ENCODE assay signal across 8 cellular contexts in the genomic region with DNA sequence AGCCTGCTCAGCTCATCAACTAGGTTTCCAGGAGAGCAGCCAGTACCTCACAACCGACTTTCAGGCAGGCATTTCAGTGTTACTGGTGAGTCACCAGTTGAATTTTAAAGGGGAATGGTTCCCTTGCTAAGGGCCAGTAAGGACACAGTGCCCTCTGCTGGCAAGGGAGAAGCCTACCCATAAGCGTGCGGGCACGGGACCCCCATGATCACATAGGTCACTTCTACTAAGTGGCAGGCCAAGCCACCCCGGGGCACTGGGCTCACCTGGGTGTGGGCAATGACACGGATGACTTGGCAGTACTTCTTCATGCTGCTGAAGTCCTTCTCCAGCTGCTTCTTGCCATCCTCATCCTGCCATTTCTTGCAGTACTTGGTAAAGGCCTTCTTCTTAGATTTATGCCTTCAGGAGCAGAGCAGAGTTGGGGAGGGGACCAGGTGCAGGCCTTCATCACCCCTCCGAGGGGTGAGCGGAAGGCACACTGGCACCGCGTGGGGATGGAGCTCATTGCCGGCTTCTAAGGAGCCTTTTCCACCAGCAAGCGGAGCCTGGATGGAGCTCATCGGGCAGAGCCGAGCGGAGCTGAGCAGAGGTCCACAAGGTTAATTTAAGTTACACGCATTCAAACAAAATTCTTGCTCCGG. TPM values are rescaled to one million over a fixed set of nuclear protein-coding genes. Genes with fewer than 3 reads are reported as not detected.
A peak's percentile ranks its signal among the peaks of the same experiment; 100 is the strongest.
DNase-seq lines count a peak whose midpoint lies in the region; ATAC-seq and TF ChIP-seq lines count a peak whose summit lies in the region.

No MANE protein-coding gene starts in this region.

- DNase-seq in D341Med (ENCODE audit: low spot score) (peak; percentile 71), glutamatergic neuron (peak; percentile 78), trophoblast cell (peak; percentile 87 to 92), transverse colon (peak; percentile 79)

- H3K27ac ChIP-seq in KMS-11 (peak overlapping the region; percentile 93; the same call in 1 of the 2 replicates), trophoblast cell (ENCODE audit: low read depth, low read length) (no peak overlapping the region), transverse colon (peak overlapping the region; percentile 96 to 99 (median 98))

- H3K4me2 ChIP-seq in KMS-11 (peak overlapping the region; percentile 76), trophoblast cell (ENCODE audit: low read length) (peak overlapping the region; percentile 90)

- no peak overlapping the region for H2BK5ac ChIP-seq in trophoblast cell (ENCODE audit: low read depth, low read length, poor library complexity)

- ATAC-seq in SK-N-SH treated with all-trans-retinoic acid at 6 μM for 48 hours, result peak; percentile 57
- ATAC-seq in HG02938 (IDR thresholded peaks at IDR 0.05; ENCODE audit: unreplicated experiment), result no peak

- H2BK12ac ChIP-seq in trophoblast cell (ENCODE audit: low read length), result no peak overlapping the region

- no peaks in the 10 kb centered on the region for H3K27me3 Mint-ChIP-seq in activated naive CD4-positive, alpha-beta T cell treated with anti-CD3 and anti-CD28 coated beads, Interleukin-2, amount 50 U/mL, for 24 hours
- H3K27me3 Mint-ChIP-seq in glutamatergic neuron (ENCODE audit: unreplicated experiment), result peaks cover 6% of the 10 kb centered on the region

- H3K27ac Mint-ChIP-seq in activated naive CD4-positive, alpha-beta T cell treated with anti-CD3 and anti-CD28 coated beads, Interleukin-2, amount 50 U/mL, for 24 hours, result peak overlapping the region; percentile 100
- H3K27ac Mint-ChIP-seq in glutamatergic neuron (ENCODE audit: unreplicated experiment), result no peak overlapping the region

- peaks cover 41% of the 10 kb centered on the region for H3K4me1 Mint-ChIP-seq in activated naive CD4-positive, alpha-beta T cell treated with anti-CD3 and anti-CD28 coated beads, Interleukin-2, amount 50 U/mL, for 24 hours
- peaks cover 17% of the 10 kb centered on the region for H3K4me1 Mint-ChIP-seq in glutamatergic neuron (ENCODE audit: low read depth, unreplicated experiment)

- no peak overlapping the region for H3K4ac ChIP-seq in trophoblast cell (ENCODE audit: low read depth, low read length)

- no peak overlapping the region for H2BK120ac ChIP-seq in trophoblast cell (ENCODE audit: insufficient read depth, low read length, poor library complexity)

- H3K36me3 ChIP-seq in KMS-11 (ENCODE audit: insufficient read depth), result peaks cover 43% of the 10 kb centered on the region; the same call in 1 of the 2 replicates
- peaks cover 59 to 66% of the 10 kb centered on the region in 2 experiments for H3K36me3 ChIP-seq in trophoblast cell (ENCODE audit: control insufficient read depth in 1 of 2, insufficient read depth in 2 of 2, low read length in 2 of 2)
- H3K36me3 ChIP-seq in transverse colon, result peaks cover 0 to 57% (median 34%) of the 10 kb centered on the region in 4 donors

- no peak overlapping the region for H4K12ac ChIP-seq in trophoblast cell (ENCODE audit: low read depth, low read length)

- no peak for TF ChIP-seq POLR2A in transverse colon (IDR thresholded peaks at IDR 0.05)

- H3K23ac ChIP-seq in trophoblast cell (ENCODE audit: low read length), result no peak overlapping the region

- intact Hi-C loops in transverse colon (cut with DNase I; ENCODE audit: low total_unique reads), result no loop called here

- no CpG with 5 or more reads among the region's 17 CpGs for WGBS in trophoblast cell (ENCODE audit: extremely low coverage, insufficient coverage, insufficient read length)
- 38 to 50% methylated on average over 2 to 17 of the region's 17 CpGs for WGBS in transverse colon (ENCODE audit: low coverage in 1 of 2), 2 donors

- H3K27me3 ChIP-seq in KMS-11 (ENCODE audit: insufficient read depth, low read depth), result no peaks in the 10 kb centered on the region
- H3K27me3 ChIP-seq in trophoblast cell (ENCODE audit: insufficient read depth, low read length), result no peaks in the 10 kb centered on the region
- no peaks in the 10 kb centered on the region for H3K27me3 ChIP-seq in transverse colon

- no peak overlapping the region for H4K91ac ChIP-seq in trophoblast cell (ENCODE audit: low read depth, low read length)

- H3K14ac ChIP-seq in trophoblast cell (ENCODE audit: low read length), result no peak overlapping the region

- H3K18ac ChIP-seq in trophoblast cell (ENCODE audit: low read length), result no peak overlapping the region

- H3K4me3 Mint-ChIP-seq in activated naive CD4-positive, alpha-beta T cell treated with anti-CD3 and anti-CD28 coated beads, Interleukin-2, amount 50 U/mL, for 24 hours, result peak overlapping the region; percentile 100
- H3K4me3 Mint-ChIP-seq in glutamatergic neuron (ENCODE audit: unreplicated experiment), result peak overlapping the region; percentile 20

- H3K36me3 Mint-ChIP-seq in activated naive CD4-positive, alpha-beta T cell treated with anti-CD3 and anti-CD28 coated beads, Interleukin-2, amount 50 U/mL, for 24 hours, result peaks cover 43% of the 10 kb centered on the region
- no peaks in the 10 kb centered on the region for H3K36me3 Mint-ChIP-seq in glutamatergic neuron (ENCODE audit: unreplicated experiment)

- no peak overlapping the region for H4K8ac ChIP-seq in trophoblast cell (ENCODE audit: low read depth, low read length)

- no peak overlapping the region for H2AK5ac ChIP-seq in trophoblast cell (ENCODE audit: low read length)

- in situ Hi-C loops in transverse colon (cut with MboI; ENCODE audit: low pct_ligation_motif_present in 1 of 4, low pct_unique_long_range_greater_than_20kb in 1 of 4, low sequenced_read_pairs in 3 of 4), result loop anchor here in 2 of 4 donors (10.0 to 25.0 kb wide), 2 partner anchors 142 to 304 kb away; partner anchors contain the start of genes APOBEC3C (in 2 of the 2) and APOBEC3D (in 2 of the 2)

- H3K79me2 ChIP-seq in KMS-11 (ENCODE audit: insufficient read depth, low read depth) (peaks cover 48% of the 10 kb centered on the region), trophoblast cell (ENCODE audit: control insufficient read depth, insufficient read depth, low read length, poor library complexity) (peaks cover 19% of the 10 kb centered on the region)

- H3K4me1 ChIP-seq in KMS-11 (ENCODE audit: low read depth, poor library complexity, severe bottlenecking) (peaks cover 40% of the 10 kb centered on the region), trophoblast cell (ENCODE audit: control insufficient read depth in 1 of 2, insufficient read depth in 2 of 2, low read length in 2 of 2) (peaks cover 11 to 15% of the 10 kb centered on the region in 2 experiments), transverse colon (peaks cover 33 to 42% (median 37%) of the 10 kb centered on the region in 4 donors)

- H3K79me1 ChIP-seq in trophoblast cell (ENCODE audit: low read length), result peaks cover 12% of the 10 kb centered on the region

- TF ChIP-seq CTCF in KMS-11 (conservative IDR thresholded peaks at IDR 0.05; ENCODE audit: low read depth, low read length) (peak; percentile 76), glutamatergic neuron (IDR thresholded peaks at IDR 0.05; ENCODE audit: partially characterized antibody, unreplicated experiment) (peak; percentile 79), transverse colon (IDR thresholded peaks at IDR 0.05) (peak; percentile 73 to 90 (median 87))

- H3K9me3 ChIP-seq in trophoblast cell (ENCODE audit: insufficient read depth, low read depth, low read length) (peaks cover 2% of the 10 kb centered on the region), transverse colon (no peaks in the 10 kb centered on the region)

- no peak for TF ChIP-seq EP300 in transverse colon (IDR thresholded peaks at IDR 0.05; ENCODE audit: low read depth)

- no peak overlapping the region for H2AFZ ChIP-seq in KMS-11 (ENCODE audit: low read depth)
- no peak overlapping the region for H2AFZ ChIP-seq in trophoblast cell (ENCODE audit: insufficient read depth, low read length, poor library complexity)

- peaks cover 60% of the 10 kb centered on the region for H4K20me1 ChIP-seq in KMS-11 (ENCODE audit: insufficient read depth)

- H3K9ac ChIP-seq in KMS-11 (peak overlapping the region; percentile 95; the same call in 1 of the 2 replicates), trophoblast cell (ENCODE audit: low read length) (no peak overlapping the region)

- H3K4me3 ChIP-seq in KMS-11 (IDR thresholded peaks at IDR 0.05; ENCODE audit: insufficient read depth, low read depth, low read length) (no peak overlapping the region), trophoblast cell (ENCODE audit: low read depth, low read length) (no peak overlapping the region), transverse colon (peak overlapping the region in 1 of 4 donors; percentile 82)

- H3K9me3 Mint-ChIP-seq in activated naive CD4-positive, alpha-beta T cell treated with anti-CD3 and anti-CD28 coated beads, Interleukin-2, amount 50 U/mL, for 24 hours, result no peaks in the 10 kb centered on the region
- peaks cover 18% of the 10 kb centered on the region for H3K9me3 Mint-ChIP-seq in glutamatergic neuron (ENCODE audit: unreplicated experiment)

TF ChIP-seq in SK-N-SH treated with all-trans-retinoic acid at 6 μM for 48 hours, 23 proteins besides CTCF, POLR2A, EP300 and RAD21 (continues in another document):
- no peak for TF ChIP-seq ESRRG (CRISPR knock-in tag; IDR thresholded peaks at IDR 0.05)
- TF ChIP-seq, protein P1, sequence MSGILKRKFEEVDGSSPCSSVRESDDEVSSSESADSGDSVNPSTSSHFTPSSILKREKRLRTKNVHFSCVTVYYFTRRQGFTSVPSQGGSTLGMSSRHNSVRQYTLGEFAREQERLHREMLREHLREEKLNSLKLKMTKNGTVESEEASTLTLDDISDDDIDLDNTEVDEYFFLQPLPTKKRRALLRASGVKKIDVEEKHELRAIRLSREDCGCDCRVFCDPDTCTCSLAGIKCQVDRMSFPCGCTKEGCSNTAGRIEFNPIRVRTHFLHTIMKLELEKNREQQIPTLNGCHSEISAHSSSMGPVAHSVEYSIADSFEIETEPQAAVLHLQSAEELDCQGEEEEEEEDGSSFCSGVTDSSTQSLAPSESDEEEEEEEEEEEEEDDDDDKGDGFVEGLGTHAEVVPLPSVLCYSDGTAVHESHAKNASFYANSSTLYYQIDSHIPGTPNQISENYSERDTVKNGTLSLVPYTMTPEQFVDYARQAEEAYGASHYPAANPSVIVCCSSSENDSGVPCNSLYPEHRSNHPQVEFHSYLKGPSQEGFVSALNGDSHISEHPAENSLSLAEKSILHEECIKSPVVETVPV (CRISPR knock-in tag; IDR thresholded peaks at IDR 0.05), result no peak

RNA-seq across cellular contexts. Expression of gene RPL3, which starts 2.9 kb away (rescaled TPM):
- 1,061 TPM for total RNA-seq in glutamatergic neuron (ENCODE audit: unreplicated experiment)
- polyA plus RNA-seq in trophoblast cell (2013), result 1,456 and 1,519 TPM in 2 replicates
- 1,000 to 10,000 TPM in 3 of 4 donors, 100 to 1,000 TPM in 1; 909 to 2,069 (median 1,420) TPM for total RNA-seq in transverse colon

RNA-seq across cellular contexts. Expression of gene SYNGR1, which starts 33.2 kb away (rescaled TPM):
- total RNA-seq in glutamatergic neuron (ENCODE audit: unreplicated experiment) (49.5 TPM), transverse colon (10 to 100 TPM in 1 of 4 donors, 1 to 10 TPM in 3; 6.7 to 10.5 (median 8.0) TPM)
- polyA plus RNA-seq in trophoblast cell (2013), result 20.4 and 21.0 TPM in 2 replicates
